Comparison of ENCODE assay signal across 17 cellular contexts in genomic region chr22:20251491-20251890, GRCh38. TPM values are rescaled to one million over a fixed set of nuclear protein-coding genes. Genes with fewer than 3 reads are reported as not detected.
DNase-seq lines count a peak whose midpoint lies in the region; ATAC-seq, FAIRE-seq and TF ChIP-seq lines count a peak whose summit lies in the region.
"Had no signal": no experiment of that assay in that cellular context is flagged by ENCODE, and none has a peak within 500 bp of the region (broad histone marks: within the 10 kb centered on the region; RNA-seq: fewer than 3 reads in every experiment).

No MANE protein-coding gene starts in this region.

- H3K79me2 ChIP-seq in GM12878 (ENCODE audit: control insufficient read depth, insufficient read depth, low read length): no peaks in the 10 kb centered on the region

- intact Hi-C loops in GM12878 (cut with micrococcal nuclease; ENCODE audit: unreplicated experiment): no loop called here

- H3K9ac ChIP-seq in GM12878 (ENCODE audit: control insufficient read depth, insufficient read depth, low read length): no peak overlapping the region
- H3K9ac ChIP-seq: BLaER1 treated with 17β-estradiol and CSF1 and Interleukin-3, amounts not matched to agents 10 nM and 100 nM had no signal

- TF ChIP-seq POLR2A in GM12891 (IDR thresholded peaks at IDR 0.05; ENCODE audit: low read depth, low read length) (no peak), GM12878 (IDR thresholded peaks at IDR 0.05; ENCODE audit: low read depth, low read length) (no peak)

- CTCF ChIA-PET in HEK293T (lab: Yijun Ruan, JAX): no interaction called here
- CTCF ChIA-PET in GM12878 (lab: Yijun Ruan, JAX): no interaction called here
- CTCF ChIA-PET in RWPE1 (lab: Yijun Ruan, JAX): no interaction called here

- TF ChIP-seq EP300 in GM12878 (IDR thresholded peaks at IDR 0.05; ENCODE audit: borderline replicate concordance in 1 of 2, control insufficient read depth in 1 of 2, low read depth in 2 of 2, low read length in 2 of 2): no peak

- DNase-seq in GM12891 (ENCODE audit: insufficient read length, low spot score) (no peak), HEK293T (ENCODE audit: extremely low spot score) (no peak), GM12878 (ENCODE audit: low read depth, low spot score) (no peak), RWPE1 (ENCODE audit: low spot score) (no peak), NCI-H748 (lab: John Stamatoyannopoulos, UW; ENCODE audit: unreplicated experiment) (no peak), H7 (no peak)
- DNase-seq: Calu3; CD8-positive, alpha-beta T cell; DMS 273 treated with DMSO at 0.1 percent for 48 hours; DMS53; DND-41; EL; GOT3; HCEC 1CT; Karpas-422; KBM-7 had no signal

- SMC1A ChIA-PET in GM12878 (lab: Charles Lee; ENCODE audit: uncharacterized antibody, unreplicated experiment): no interaction called here

- no peaks in the 10 kb centered on the region for H4K20me1 ChIP-seq in GM12878 (ENCODE audit: control insufficient read depth, insufficient read depth)

- H3K4me3 ChIP-seq in GM12878 (no peak overlapping the region), H7 (ENCODE audit: insufficient read depth, low read depth, low read length) (no peak overlapping the region)
- H3K4me3 ChIP-seq: BLaER1 treated with 17β-estradiol and CSF1 and Interleukin-3, amounts not matched to agents 10 nM and 100 nM had no signal

- H3K27ac ChIP-seq in GM12878 (ENCODE audit: control insufficient read depth, insufficient read depth): no peak overlapping the region
- no peak overlapping the region for H3K27ac ChIP-seq in RWPE1
- H3K27ac ChIP-seq: BLaER1 treated with 17β-estradiol and CSF1 and Interleukin-3, amounts not matched to agents 10 nM and 100 nM had no signal

- FAIRE-seq in GM12891 (lab: Jason Lieb, UNC) (peak; percentile 20), GM12878 (lab: Jason Lieb, UNC) (no peak)

- H2AFZ ChIP-seq in GM12878 (ENCODE audit: control insufficient read depth, low read depth, low read length): no peak overlapping the region

- TF ChIP-seq RAD21 in GM12878 (IDR thresholded peaks at IDR 0.05; ENCODE audit: insufficient read depth, low read depth, low read length): no peak

- TF ChIP-seq CTCF in GM12878 (IDR thresholded peaks at IDR 0.05 in 2 of 3, conservative IDR thresholded peaks at IDR 0.05 in 1 of 3; ENCODE audit: control insufficient read depth in 2 of 3, extremely low read depth in 1 of 3, insufficient read depth in 1 of 3, low read depth in 3 of 3, low read length in 3 of 3): no peak
- no peak for TF ChIP-seq CTCF in RWPE1 (conservative IDR thresholded peaks at IDR 0.05; ENCODE audit: low read depth)

- no TSS peak for BruUV-seq in GM12878 (replicated peaks; lab: Mats Ljungman, UMichigan)

- H3K4me1 ChIP-seq in GM12878 (ENCODE audit: control insufficient read depth, insufficient read depth, low read length): peaks cover 11% of the 10 kb centered on the region

- no peaks in the 10 kb centered on the region for H3K9me3 ChIP-seq in GM12878 (replicated peaks; ENCODE audit: control insufficient read depth, insufficient read depth, low read length)

- H3K36me3 ChIP-seq in GM12878 (ENCODE audit: control insufficient read depth in 2 of 2, insufficient read depth in 2 of 2, low read length in 1 of 2) (no peaks in the 10 kb centered on the region), H7 (replicated peaks; ENCODE audit: control insufficient read depth, insufficient read depth, low read length) (no peaks in the 10 kb centered on the region)

- ATAC-seq in GM12878: no peak
- ATAC-seq: CD8-positive, alpha-beta T cell had no signal

- H3K27me3 ChIP-seq in GM12878 (replicated peaks in 1 of 2; ENCODE audit: control insufficient read depth in 2 of 2, insufficient read depth in 2 of 2, low read length in 1 of 2) (no peaks in the 10 kb centered on the region; a peak in 1 of 4 replicates), H7 (ENCODE audit: control insufficient read depth, insufficient read depth, low read length) (no peaks in the 10 kb centered on the region)
- H3K27me3 ChIP-seq: BLaER1 treated with 17β-estradiol and CSF1 and Interleukin-3, amounts not matched to agents 10 nM and 100 nM had no signal

- H3K4me2 ChIP-seq in GM12878 (ENCODE audit: control insufficient read depth, insufficient read depth): no peak overlapping the region

- in situ Hi-C loops in GM12878 (cut with MboI): no loop called here

- POLR2A ChIA-PET in HEK293T (lab: Yijun Ruan, JAX) (no interaction called here), GM12878 (lab: Charles Lee) (no interaction called here), RWPE1 (lab: Yijun Ruan, JAX; ENCODE audit: low non-redundant PET) (no interaction called here)

- RAD21 ChIA-PET in GM12878 (lab: Charles Lee; ENCODE audit: unreplicated experiment): no interaction called here

TF ChIP-seq in GM12891, 5 proteins besides CTCF, POLR2A, EP300 and RAD21:
- TF ChIP-seq TAF1 (IDR thresholded peaks at IDR 0.05; ENCODE audit: low read depth, low read length): no peak
- no peak for TF ChIP-seq SPI1 (IDR thresholded peaks at IDR 0.05; ENCODE audit: low read depth, low read length)
- no peak for TF ChIP-seq POLR2AphosphoS5 (IDR thresholded peaks at IDR 0.05; ENCODE audit: low read depth, low read length)
- no peak for TF ChIP-seq POU2F2 (IDR thresholded peaks at IDR 0.05; ENCODE audit: low read depth, low read length)
- TF ChIP-seq PAX5 (IDR thresholded peaks at IDR 0.05; ENCODE audit: insufficient read depth, low read length, severe bottlenecking): no peak

TF ChIP-seq in HEK293T, 16 proteins besides CTCF, POLR2A, EP300 and RAD21:
- TF ChIP-seq CTBP1 (IDR thresholded peaks at IDR 0.05; ENCODE audit: borderline replicate concordance): peak; percentile 53
- TF ChIP-seq FOXA1 (IDR thresholded peaks at IDR 0.05): no peak
TF ChIP-seq in HEK293T: peak in this region for 1.

TF ChIP-seq in GM12878, 131 proteins besides CTCF, POLR2A, EP300 and RAD21:
- 0 out of 2 replicates have a peak, but pooled peaks have one; percentile 34 for TF ChIP-seq HDGF (IDR thresholded peaks at IDR 0.05)
- TF ChIP-seq MYB (IDR thresholded peaks at IDR 0.05; ENCODE audit: borderline replicate concordance, low read depth, low read length): no peak
- no peak for TF ChIP-seq CBX3 (IDR thresholded peaks at IDR 0.05; ENCODE audit: borderline replicate concordance, low read depth)

RNA-seq across cellular contexts. Expression of gene RTN4R, which starts 16.6 kb away (rescaled TPM):
- polyA plus RNA-seq in GM12891 (2012; ENCODE audit: low read depth, missing spikeins): 0.35 TPM
- total RNA-seq in GM12878 (2013; cell fraction: nucleolus; rRNA removed): 0.27 and 0.56 TPM in 2 replicates
- total RNA-seq in GM12878 (2014; rRNA removed) (0.54 and 0.73 TPM in 2 replicates), GM12878 (2014; rRNA removed; fragmentation: Illumina TruSeq; extraction: Trizol) (0.09 and 0.13 TPM in 2 replicates), GM12878 (2021) (0.77 and 0.87 TPM in 2 replicates)
- not detected for polyA plus RNA-seq in GM12878 (2011; ENCODE audit: low read depth)
- polyA plus RNA-seq in GM12878 (2011; rRNA removed) (0.23 TPM in 1 of 2 replicates, not detected in the other), GM12878 (2014; fragmentation: Illumina TruSeq; extraction: Trizol) (0.03 TPM in 1 of 2 replicates, not detected in the other), GM12878 (2014; fragmentation: Nextera tagmentation; extraction: Ambion mirVana) (not detected), GM12878 (2014; rRNA removed) (0.46 and 0.99 TPM in 2 replicates), GM12878 (2016; fragmentation: Nextera tagmentation; extraction: Ambion mirVana) (1 to 10 TPM in 1 of 2 experiments, under 1 TPM in 1; 0.76 to 1.0 TPM)
- polyA plus RNA-seq in GM12878 (2011; cell fraction: cytosol; rRNA removed): 0.52 and 0.65 TPM in 2 replicates
- 0.54 and 1.2 TPM in 2 replicates for polyA plus RNA-seq in GM12878 (2011; cell fraction: nucleus; rRNA removed)
- polyA plus RNA-seq in GM12878 (2012): 0.31 and 0.83 TPM in 2 replicates
- polyA minus RNA-seq in GM12878 (2011; rRNA and poly(A)+ RNA removed): 0.29 and 0.82 TPM in 2 replicates
- polyA minus RNA-seq in GM12878 (2011; cell fraction: cytosol; rRNA and poly(A)+ RNA removed): 1.7 TPM in 1 of 2 replicates, not detected in the other
- 0.48 and 0.60 TPM in 2 replicates for polyA minus RNA-seq in GM12878 (2011; cell fraction: nucleus; rRNA and poly(A)+ RNA removed)
- 28.3 and 30.4 TPM in 2 replicates for total RNA-seq in H7 (2014; rRNA removed; shearing (Covaris generic))

Comparison
In these comparisons a context has a peak if more than half of its experiments do, and no peak if none do; other contexts are left out.
1. RNA of gene RTN4R, which starts 16.6 kb away (total RNA-seq): 28.3 to 30.4 TPM in H7; 0.09 to 0.87 TPM in GM12878; every median in the first group is over 10 times any median in the second.